12 cellular contexts compared by ENCODE assay signal in genomic region chr16:85029981-85030381, GRCh38. TPM values are rescaled to one million over a fixed set of nuclear protein-coding genes. Genes with fewer than 3 reads are reported as not detected.
DNase-seq lines count a peak whose midpoint lies in the region; ATAC-seq and TF ChIP-seq lines count a peak whose summit lies in the region.
"Had no signal": no experiment of that assay in that cellular context is flagged by ENCODE, and none has a peak within 500 bp of the region (broad histone marks: within the 10 kb centered on the region; RNA-seq: fewer than 3 reads in every experiment).

No MANE protein-coding gene starts in this region.

- no peak overlapping the region for H2AFZ ChIP-seq in osteoblast (ENCODE audit: low read length)

- peaks cover 7% of the 10 kb centered on the region for H3K36me3 ChIP-seq in CD4-positive, alpha-beta memory T cell (ENCODE audit: insufficient read depth, low read length)
- peaks cover 9% of the 10 kb centered on the region for H3K36me3 ChIP-seq in osteoblast (ENCODE audit: insufficient read depth, low read length)
- H3K36me3 ChIP-seq: thoracic aorta had no signal

- intact Hi-C loops in CD4-positive, alpha-beta memory T cell (cut with micrococcal nuclease), result loop anchor here (1.0 to 10.0 kb wide), 7 partner anchors 25 to 843 kb away; partner anchors contain the start of genes MEAK7 and TAF1C
- intact Hi-C loops in dendritic cell treated with granulocyte-macrophage colony-stimulating factor and Interleukin-4, amounts not matched to agents 40 ng/mL and 50 ng/mL, for 4 days (cut with micrococcal nuclease), result loop anchor here (5.0 to 10.0 kb wide), 2 partner anchors 48 to 55 kb away; no protein-coding TSS in a partner anchor

- no peak for ATAC-seq in HG02870 (IDR thresholded peaks at IDR 0.05; ENCODE audit: unreplicated experiment)
- no peak for ATAC-seq in GM21390 (IDR thresholded peaks at IDR 0.05; ENCODE audit: unreplicated experiment)
- ATAC-seq: HepG2 had no signal

- H3K27me3 Mint-ChIP-seq in CD4-positive, alpha-beta memory T cell, result no peaks in the 10 kb centered on the region
- no peaks in the 10 kb centered on the region for H3K27me3 Mint-ChIP-seq in dendritic cell treated with granulocyte-macrophage colony-stimulating factor and Interleukin-4, amounts not matched to agents 40 ng/mL and 50 ng/mL, for 4 days
- H3K27me3 Mint-ChIP-seq: T-cell had no signal

- peaks cover 28% of the 10 kb centered on the region for H3K4me1 ChIP-seq in CD4-positive, alpha-beta memory T cell (ENCODE audit: insufficient read depth, low read length)
- peaks cover 32% of the 10 kb centered on the region for H3K4me1 ChIP-seq in osteoblast (ENCODE audit: insufficient read depth, low read length)

- peaks cover 19 to 44% (median 26%) of the 10 kb centered on the region in 4 donors for H3K4me1 Mint-ChIP-seq in CD4-positive, alpha-beta memory T cell
- H3K4me1 Mint-ChIP-seq in dendritic cell treated with granulocyte-macrophage colony-stimulating factor and Interleukin-4, amounts not matched to agents 40 ng/mL and 50 ng/mL, for 4 days (ENCODE audit: low read depth), result peaks cover 69% of the 10 kb centered on the region

- peak overlapping the region in 2 of 8 donors; percentile 35 to 90 for H3K4me3 Mint-ChIP-seq in CD4-positive, alpha-beta memory T cell
- H3K4me3 Mint-ChIP-seq in dendritic cell treated with granulocyte-macrophage colony-stimulating factor and Interleukin-4, amounts not matched to agents 40 ng/mL and 50 ng/mL, for 4 days, result peak overlapping the region; percentile 52

- H3K36me3 Mint-ChIP-seq in CD4-positive, alpha-beta memory T cell, result peaks cover 10% of the 10 kb centered on the region in 2 donors
- H3K36me3 Mint-ChIP-seq in dendritic cell treated with granulocyte-macrophage colony-stimulating factor and Interleukin-4, amounts not matched to agents 40 ng/mL and 50 ng/mL, for 4 days (ENCODE audit: low read depth), result peaks cover 48% of the 10 kb centered on the region

- H3K9me3 ChIP-seq in CD4-positive, alpha-beta memory T cell (ENCODE audit: control insufficient read depth in 1 of 2, low read length in 2 of 2), result no peaks in the 10 kb centered on the region
- no peaks in the 10 kb centered on the region for H3K9me3 ChIP-seq in osteoblast (ENCODE audit: low read depth, low read length)
- H3K9me3 ChIP-seq: thoracic aorta had no signal

- peak overlapping the region; percentile 78 for H3K27ac ChIP-seq in CD4-positive, alpha-beta memory T cell (ENCODE audit: low read depth, low read length)
- H3K27ac ChIP-seq in osteoblast (ENCODE audit: low read depth, low read length), result peak overlapping the region; percentile 94

- H3K79me2 ChIP-seq in osteoblast (ENCODE audit: insufficient read depth, low read length), result peaks cover 28% of the 10 kb centered on the region

- no peak for DNase-seq in CD4-positive, alpha-beta memory T cell
- DNase-seq in NOMO-1 treated with DMSO at 0.1 percent for 48 hours (lab: John Stamatoyannopoulos, UW; ENCODE audit: unreplicated experiment) (peak; percentile 43), osteoblast (ENCODE audit: insufficient read length, low spot score, missing footprints) (no peak), T-helper 9 cell (no peak), GM20000 (ENCODE audit: low spot score) (no peak)
- DNase-seq: activated CD8-positive, alpha-beta memory T cell treated with anti-CD3 and anti-CD28 coated beads, Interleukin-2, amount 50 U/mL, for 48 hours had no signal

- CTCF ChIA-PET in CD4-positive, alpha-beta memory T cell (lab: Charles Lee; ENCODE audit: partially characterized antibody), result interaction anchor here (1.3 to 4.6 kb wide), 4 partner anchors 18 to 57 kb away, joined by 3 to 32 read pairs (median 6); partner anchors contain the start of gene ZDHHC7

- TF ChIP-seq CTCF in osteoblast (IDR thresholded peaks at IDR 0.05; ENCODE audit: extremely low read depth, low read depth, low read length), result no peak
- TF ChIP-seq CTCF in GM20000 (IDR thresholded peaks at IDR 0.05; ENCODE audit: extremely low read depth, missing control alignments), result no peak

- no peaks in the 10 kb centered on the region for H3K27me3 ChIP-seq in CD4-positive, alpha-beta memory T cell (ENCODE audit: insufficient read depth, low read length)
- no peaks in the 10 kb centered on the region for H3K27me3 ChIP-seq in osteoblast (ENCODE audit: insufficient read depth, low read length)

- H4K20me1 ChIP-seq in osteoblast (ENCODE audit: insufficient read depth, low read length), result peaks cover 21% of the 10 kb centered on the region

- peak overlapping the region; percentile 93 for H3K4me2 ChIP-seq in osteoblast (ENCODE audit: insufficient read depth, low read length)

- no peaks in the 10 kb centered on the region for H3K9me3 Mint-ChIP-seq in CD4-positive, alpha-beta memory T cell
- no peaks in the 10 kb centered on the region for H3K9me3 Mint-ChIP-seq in dendritic cell treated with granulocyte-macrophage colony-stimulating factor and Interleukin-4, amounts not matched to agents 40 ng/mL and 50 ng/mL, for 4 days
- H3K9me3 Mint-ChIP-seq: T-cell had no signal

- H3K27ac Mint-ChIP-seq in CD4-positive, alpha-beta memory T cell, result peak overlapping the region in 5 of 7 donors; percentile 47 to 95 (median 65)
- H3K27ac Mint-ChIP-seq in dendritic cell treated with granulocyte-macrophage colony-stimulating factor and Interleukin-4, amounts not matched to agents 40 ng/mL and 50 ng/mL, for 4 days, result no peak overlapping the region

- POLR2A ChIA-PET in CD4-positive, alpha-beta memory T cell (lab: Charles Lee; ENCODE audit: partially characterized antibody), result interaction anchor here (1.3 to 5.5 kb wide), 2 partner anchors 17 to 19 kb away, joined by 5 to 74 read pairs; partner anchors contain the start of gene ZDHHC7

- no peak overlapping the region for H3K4me3 ChIP-seq in CD4-positive, alpha-beta memory T cell (ENCODE audit: low read length in 2 of 2)
- H3K4me3 ChIP-seq in osteoblast (ENCODE audit: insufficient read depth, low read length), result no peak overlapping the region

RNA-seq across cellular contexts. Expression of gene KIAA0513, which starts 2.4 kb away (rescaled TPM):
- total RNA-seq in CD4-positive, alpha-beta memory T cell, result 10 to 100 TPM; 17.7 to 19.0 TPM
- polyA plus RNA-seq in CD4-positive, alpha-beta memory T cell, result 10 to 100 TPM in 1 of 2 donors, 1 to 10 TPM in 1; 1.3 to 11.8 TPM
- total RNA-seq in osteoblast, result 34.5 and 35.1 TPM in 2 replicates

RNA-seq across cellular contexts. Expression of gene ZDHHC7, which starts 18.6 kb away (rescaled TPM):
- 10 to 100 TPM; 33.8 to 35.6 TPM for total RNA-seq in CD4-positive, alpha-beta memory T cell
- polyA plus RNA-seq in CD4-positive, alpha-beta memory T cell, result 10 to 100 TPM; 27.1 to 40.2 TPM
- 134 and 139 TPM in 2 replicates for total RNA-seq in osteoblast
